In the genomic region with DNA sequence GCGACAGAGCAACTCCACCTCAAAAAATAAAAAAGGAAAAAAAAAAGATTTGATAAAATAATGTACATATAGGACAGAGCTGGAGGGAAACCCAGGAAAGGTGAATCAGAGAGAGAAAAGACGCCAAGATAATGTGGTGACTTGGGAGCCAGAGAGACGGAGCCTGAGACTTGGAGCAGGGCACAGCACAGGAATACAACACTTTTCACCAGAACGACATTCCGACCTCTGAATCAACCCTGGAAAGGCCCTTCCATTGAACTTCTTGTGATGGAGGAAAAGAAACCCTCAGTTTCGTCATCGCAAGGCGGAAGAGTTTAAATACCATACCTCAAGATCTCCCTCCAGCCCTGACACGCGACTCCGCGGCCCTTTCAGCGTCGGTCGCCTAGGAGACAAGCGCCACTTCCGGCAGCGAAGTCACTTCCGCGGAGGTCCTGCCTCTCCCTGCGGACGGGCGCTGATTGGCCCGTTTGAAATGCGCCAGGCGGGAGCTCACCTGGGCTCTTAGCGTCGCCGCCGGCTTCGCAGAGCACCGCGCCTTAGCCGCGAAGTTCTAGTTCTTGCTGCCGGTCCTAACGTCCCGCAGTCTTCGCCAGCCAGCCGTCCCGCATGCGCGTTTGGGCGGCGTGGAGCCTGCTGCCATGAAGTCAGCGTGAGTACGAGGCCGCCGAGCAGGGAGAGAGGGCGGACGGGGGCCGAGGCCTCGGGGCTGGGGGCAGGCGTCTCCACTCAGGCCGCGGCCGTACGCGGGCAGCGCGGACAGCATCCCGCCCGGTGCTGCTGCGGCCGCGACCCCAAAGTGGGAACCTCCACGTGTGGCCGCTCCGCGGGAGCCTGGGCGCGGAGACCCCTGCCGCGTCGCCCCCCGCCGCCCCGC, we compare ENCODE assay signal across 1 cellular context.
TF ChIP-seq lines count a peak whose summit lies in the region.

A gene (plus strand): TSS at position 528 of the 880 bp plus-strand sequence. CDS start 117 bp downstream, at position 645.

TF ChIP-seq in HEK293, 187 proteins besides CTCF, POLR2A, EP300 and RAD21 (continued from another document and continues in another):
- TF ChIP-seq, protein P1, sequence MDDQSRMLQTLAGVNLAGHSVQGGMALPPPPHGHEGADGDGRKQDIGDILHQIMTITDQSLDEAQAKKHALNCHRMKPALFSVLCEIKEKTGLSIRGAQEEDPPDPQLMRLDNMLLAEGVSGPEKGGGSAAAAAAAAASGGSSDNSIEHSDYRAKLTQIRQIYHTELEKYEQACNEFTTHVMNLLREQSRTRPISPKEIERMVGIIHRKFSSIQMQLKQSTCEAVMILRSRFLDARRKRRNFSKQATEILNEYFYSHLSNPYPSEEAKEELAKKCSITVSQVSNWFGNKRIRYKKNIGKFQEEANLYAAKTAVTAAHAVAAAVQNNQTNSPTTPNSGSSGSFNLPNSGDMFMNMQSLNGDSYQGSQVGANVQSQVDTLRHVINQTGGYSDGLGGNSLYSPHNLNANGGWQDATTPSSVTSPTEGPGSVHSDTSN (CRISPR knock-in tag; IDR thresholded peaks at IDR 0.05) = peak; percentile 95
- TF ChIP-seq, protein P2, sequence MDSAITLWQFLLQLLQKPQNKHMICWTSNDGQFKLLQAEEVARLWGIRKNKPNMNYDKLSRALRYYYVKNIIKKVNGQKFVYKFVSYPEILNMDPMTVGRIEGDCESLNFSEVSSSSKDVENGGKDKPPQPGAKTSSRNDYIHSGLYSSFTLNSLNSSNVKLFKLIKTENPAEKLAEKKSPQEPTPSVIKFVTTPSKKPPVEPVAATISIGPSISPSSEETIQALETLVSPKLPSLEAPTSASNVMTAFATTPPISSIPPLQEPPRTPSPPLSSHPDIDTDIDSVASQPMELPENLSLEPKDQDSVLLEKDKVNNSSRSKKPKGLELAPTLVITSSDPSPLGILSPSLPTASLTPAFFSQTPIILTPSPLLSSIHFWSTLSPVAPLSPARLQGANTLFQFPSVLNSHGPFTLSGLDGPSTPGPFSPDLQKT (IDR thresholded peaks at IDR 0.05; ENCODE audit: borderline replicate concordance, low read depth, low read length) = no peak
- TF ChIP-seq ZNF16 (tag by site-specific recombination; IDR thresholded peaks at IDR 0.05; ENCODE audit: low read depth) (no peak), ZNF785 (tag by site-specific recombination; IDR thresholded peaks at IDR 0.05) (no peak; the same call in 1 of the 2 replicates), ZNF302 (tag by site-specific recombination; IDR thresholded peaks at IDR 0.05; ENCODE audit: low read depth) (no peak), ZNF10 (tag by site-specific recombination; IDR thresholded peaks at IDR 0.05) (peak; percentile 66; the same call in 1 of the 2 replicates), ZNF174 (tag by site-specific recombination; IDR thresholded peaks at IDR 0.05) (no peak), ZNF48 (tag by site-specific recombination; IDR thresholded peaks at IDR 0.05) (no peak), ZSCAN30 (tag by site-specific recombination; IDR thresholded peaks at IDR 0.05) (peak; percentile 83; the same call in 1 of the 2 replicates), MYNN (tag by site-specific recombination; IDR thresholded peaks at IDR 0.05; ENCODE audit: borderline replicate concordance) (peak; percentile 46; the same call in 1 of the 2 replicates), ZBTB20 (tag by site-specific recombination; IDR thresholded peaks at IDR 0.05) (no peak), SETDB1 (IDR thresholded peaks at IDR 0.05; ENCODE audit: insufficient read length, low read length) (no peak), ZNF350 (tag by site-specific recombination; IDR thresholded peaks at IDR 0.05) (no peak), ZEB2 (tag by site-specific recombination; IDR thresholded peaks at IDR 0.05) (peak; percentile 99), ZNF777 (tag by site-specific recombination; IDR thresholded peaks at IDR 0.05; ENCODE audit: borderline replicate concordance) (no peak; the same call in 1 of the 2 replicates), PRDM1 (tag by site-specific recombination; IDR thresholded peaks at IDR 0.05) (0 out of 2 replicates have a peak, but pooled peaks have one; percentile 19), ZNF114 (tag by site-specific recombination; IDR thresholded peaks at IDR 0.05) (no peak), SP3 (tag by site-specific recombination; IDR thresholded peaks at IDR 0.05) (peak; percentile 71; the same call in 1 of the 2 replicates), ZNF585B (tag by site-specific recombination; IDR thresholded peaks at IDR 0.05) (peak; percentile 52; the same call in 1 of the 2 replicates), ZNF24 (tag by site-specific recombination; IDR thresholded peaks at IDR 0.05) (peak; percentile 80), TCF7L2 (IDR thresholded peaks at IDR 0.05; ENCODE audit: borderline replicate concordance, low read depth, low read length) (no peak)
- TF ChIP-seq, protein P3, sequence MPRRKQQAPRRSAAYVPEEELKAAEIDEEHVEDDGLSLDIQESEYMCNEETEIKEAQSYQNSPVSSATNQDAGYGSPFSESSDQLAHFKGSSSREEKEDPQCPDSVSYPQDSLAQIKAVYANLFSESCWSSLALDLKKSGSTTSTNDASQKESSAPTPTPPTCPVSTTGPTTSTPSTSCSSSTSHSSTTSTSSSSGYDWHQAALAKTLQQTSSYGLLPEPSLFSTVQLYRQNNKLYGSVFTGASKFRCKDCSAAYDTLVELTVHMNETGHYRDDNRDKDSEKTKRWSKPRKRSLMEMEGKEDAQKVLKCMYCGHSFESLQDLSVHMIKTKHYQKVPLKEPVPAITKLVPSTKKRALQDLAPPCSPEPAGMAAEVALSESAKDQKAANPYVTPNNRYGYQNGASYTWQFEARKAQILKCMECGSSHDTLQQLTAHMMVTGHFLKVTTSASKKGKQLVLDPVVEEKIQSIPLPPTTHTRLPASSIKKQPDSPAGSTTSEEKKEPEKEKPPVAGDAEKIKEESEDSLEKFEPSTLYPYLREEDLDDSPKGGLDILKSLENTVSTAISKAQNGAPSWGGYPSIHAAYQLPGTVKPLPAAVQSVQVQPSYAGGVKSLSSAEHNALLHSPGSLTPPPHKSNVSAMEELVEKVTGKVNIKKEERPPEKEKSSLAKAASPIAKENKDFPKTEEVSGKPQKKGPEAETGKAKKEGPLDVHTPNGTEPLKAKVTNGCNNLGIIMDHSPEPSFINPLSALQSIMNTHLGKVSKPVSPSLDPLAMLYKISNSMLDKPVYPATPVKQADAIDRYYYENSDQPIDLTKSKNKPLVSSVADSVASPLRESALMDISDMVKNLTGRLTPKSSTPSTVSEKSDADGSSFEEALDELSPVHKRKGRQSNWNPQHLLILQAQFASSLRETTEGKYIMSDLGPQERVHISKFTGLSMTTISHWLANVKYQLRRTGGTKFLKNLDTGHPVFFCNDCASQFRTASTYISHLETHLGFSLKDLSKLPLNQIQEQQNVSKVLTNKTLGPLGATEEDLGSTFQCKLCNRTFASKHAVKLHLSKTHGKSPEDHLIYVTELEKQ (tag by site-specific recombination; IDR thresholded peaks at IDR 0.05; ENCODE audit: borderline replicate concordance) = no peak
- TF ChIP-seq, protein P4, sequence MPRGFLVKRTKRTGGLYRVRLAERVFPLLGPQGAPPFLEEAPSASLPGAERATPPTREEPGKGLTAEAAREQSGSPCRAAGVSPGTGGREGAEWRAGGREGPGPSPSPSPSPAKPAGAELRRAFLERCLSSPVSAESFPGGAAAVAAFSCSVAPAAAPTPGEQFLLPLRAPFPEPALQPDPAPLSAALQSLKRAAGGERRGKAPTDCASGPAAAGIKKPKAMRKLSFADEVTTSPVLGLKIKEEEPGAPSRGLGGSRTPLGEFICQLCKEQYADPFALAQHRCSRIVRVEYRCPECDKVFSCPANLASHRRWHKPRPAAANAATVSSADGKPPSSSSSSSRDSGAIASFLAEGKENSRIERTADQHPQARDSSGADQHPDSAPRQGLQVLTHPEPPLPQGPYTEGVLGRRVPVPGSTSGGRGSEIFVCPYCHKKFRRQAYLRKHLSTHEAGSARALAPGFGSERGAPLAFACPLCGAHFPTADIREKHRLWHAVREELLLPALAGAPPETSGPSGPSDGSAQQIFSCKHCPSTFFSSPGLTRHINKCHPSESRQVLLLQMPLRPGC (tag by site-specific recombination; IDR thresholded peaks at IDR 0.05) = peak; percentile 61
- TF ChIP-seq, protein P5, sequence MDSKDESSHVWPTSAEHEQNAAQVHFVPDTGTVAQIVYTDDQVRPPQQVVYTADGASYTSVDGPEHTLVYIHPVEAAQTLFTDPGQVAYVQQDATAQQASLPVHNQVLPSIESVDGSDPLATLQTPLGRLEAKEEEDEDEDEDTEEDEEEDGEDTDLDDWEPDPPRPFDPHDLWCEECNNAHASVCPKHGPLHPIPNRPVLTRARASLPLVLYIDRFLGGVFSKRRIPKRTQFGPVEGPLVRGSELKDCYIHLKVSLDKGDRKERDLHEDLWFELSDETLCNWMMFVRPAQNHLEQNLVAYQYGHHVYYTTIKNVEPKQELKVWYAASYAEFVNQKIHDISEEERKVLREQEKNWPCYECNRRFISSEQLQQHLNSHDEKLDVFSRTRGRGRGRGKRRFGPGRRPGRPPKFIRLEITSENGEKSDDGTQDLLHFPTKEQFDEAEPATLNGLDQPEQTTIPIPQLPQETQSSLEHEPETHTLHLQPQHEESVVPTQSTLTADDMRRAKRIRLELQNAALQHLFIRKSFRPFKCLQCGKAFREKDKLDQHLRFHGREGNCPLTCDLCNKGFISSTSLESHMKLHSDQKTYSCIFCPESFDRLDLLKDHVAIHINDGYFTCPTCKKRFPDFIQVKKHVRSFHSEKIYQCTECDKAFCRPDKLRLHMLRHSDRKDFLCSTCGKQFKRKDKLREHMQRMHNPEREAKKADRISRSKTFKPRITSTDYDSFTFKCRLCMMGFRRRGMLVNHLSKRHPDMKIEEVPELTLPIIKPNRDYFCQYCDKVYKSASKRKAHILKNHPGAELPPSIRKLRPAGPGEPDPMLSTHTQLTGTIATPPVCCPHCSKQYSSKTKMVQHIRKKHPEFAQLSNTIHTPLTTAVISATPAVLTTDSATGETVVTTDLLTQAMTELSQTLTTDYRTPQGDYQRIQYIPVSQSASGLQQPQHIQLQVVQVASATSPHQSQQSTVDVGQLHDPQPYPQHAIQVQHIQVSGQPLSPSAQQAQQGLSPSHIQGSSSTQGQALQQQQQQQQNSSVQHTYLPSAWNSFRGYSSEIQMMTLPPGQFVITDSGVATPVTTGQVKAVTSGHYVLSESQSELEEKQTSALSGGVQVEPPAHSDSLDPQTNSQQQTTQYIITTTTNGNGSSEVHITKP (tag by site-specific recombination; IDR thresholded peaks at IDR 0.05) = peak; percentile 80
- TF ChIP-seq, protein P6, sequence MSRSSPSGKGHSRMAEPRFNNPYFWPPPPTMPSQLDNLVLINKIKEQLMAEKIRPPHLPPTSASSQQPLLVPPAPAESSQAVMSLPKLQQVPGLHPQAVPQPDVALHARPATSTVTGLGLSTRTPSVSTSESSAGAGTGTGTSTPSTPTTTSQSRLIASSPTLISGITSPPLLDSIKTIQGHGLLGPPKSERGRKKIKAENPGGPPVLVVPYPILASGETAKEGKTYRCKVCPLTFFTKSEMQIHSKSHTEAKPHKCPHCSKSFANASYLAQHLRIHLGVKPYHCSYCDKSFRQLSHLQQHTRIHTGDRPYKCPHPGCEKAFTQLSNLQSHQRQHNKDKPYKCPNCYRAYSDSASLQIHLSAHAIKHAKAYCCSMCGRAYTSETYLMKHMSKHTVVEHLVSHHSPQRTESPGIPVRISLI (tag by site-specific recombination; IDR thresholded peaks at IDR 0.05) = no peak
- TF ChIP-seq, protein P7, sequence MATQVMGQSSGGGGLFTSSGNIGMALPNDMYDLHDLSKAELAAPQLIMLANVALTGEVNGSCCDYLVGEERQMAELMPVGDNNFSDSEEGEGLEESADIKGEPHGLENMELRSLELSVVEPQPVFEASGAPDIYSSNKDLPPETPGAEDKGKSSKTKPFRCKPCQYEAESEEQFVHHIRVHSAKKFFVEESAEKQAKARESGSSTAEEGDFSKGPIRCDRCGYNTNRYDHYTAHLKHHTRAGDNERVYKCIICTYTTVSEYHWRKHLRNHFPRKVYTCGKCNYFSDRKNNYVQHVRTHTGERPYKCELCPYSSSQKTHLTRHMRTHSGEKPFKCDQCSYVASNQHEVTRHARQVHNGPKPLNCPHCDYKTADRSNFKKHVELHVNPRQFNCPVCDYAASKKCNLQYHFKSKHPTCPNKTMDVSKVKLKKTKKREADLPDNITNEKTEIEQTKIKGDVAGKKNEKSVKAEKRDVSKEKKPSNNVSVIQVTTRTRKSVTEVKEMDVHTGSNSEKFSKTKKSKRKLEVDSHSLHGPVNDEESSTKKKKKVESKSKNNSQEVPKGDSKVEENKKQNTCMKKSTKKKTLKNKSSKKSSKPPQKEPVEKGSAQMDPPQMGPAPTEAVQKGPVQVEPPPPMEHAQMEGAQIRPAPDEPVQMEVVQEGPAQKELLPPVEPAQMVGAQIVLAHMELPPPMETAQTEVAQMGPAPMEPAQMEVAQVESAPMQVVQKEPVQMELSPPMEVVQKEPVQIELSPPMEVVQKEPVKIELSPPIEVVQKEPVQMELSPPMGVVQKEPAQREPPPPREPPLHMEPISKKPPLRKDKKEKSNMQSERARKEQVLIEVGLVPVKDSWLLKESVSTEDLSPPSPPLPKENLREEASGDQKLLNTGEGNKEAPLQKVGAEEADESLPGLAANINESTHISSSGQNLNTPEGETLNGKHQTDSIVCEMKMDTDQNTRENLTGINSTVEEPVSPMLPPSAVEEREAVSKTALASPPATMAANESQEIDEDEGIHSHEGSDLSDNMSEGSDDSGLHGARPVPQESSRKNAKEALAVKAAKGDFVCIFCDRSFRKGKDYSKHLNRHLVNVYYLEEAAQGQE (tag by site-specific recombination; IDR thresholded peaks at IDR 0.05) = no peak; the same call in 1 of the 2 replicates
- TF ChIP-seq, protein P8, sequence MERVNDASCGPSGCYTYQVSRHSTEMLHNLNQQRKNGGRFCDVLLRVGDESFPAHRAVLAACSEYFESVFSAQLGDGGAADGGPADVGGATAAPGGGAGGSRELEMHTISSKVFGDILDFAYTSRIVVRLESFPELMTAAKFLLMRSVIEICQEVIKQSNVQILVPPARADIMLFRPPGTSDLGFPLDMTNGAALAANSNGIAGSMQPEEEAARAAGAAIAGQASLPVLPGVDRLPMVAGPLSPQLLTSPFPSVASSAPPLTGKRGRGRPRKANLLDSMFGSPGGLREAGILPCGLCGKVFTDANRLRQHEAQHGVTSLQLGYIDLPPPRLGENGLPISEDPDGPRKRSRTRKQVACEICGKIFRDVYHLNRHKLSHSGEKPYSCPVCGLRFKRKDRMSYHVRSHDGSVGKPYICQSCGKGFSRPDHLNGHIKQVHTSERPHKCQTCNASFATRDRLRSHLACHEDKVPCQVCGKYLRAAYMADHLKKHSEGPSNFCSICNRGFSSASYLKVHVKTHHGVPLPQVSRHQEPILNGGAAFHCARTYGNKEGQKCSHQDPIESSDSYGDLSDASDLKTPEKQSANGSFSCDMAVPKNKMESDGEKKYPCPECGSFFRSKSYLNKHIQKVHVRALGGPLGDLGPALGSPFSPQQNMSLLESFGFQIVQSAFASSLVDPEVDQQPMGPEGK (tag by site-specific recombination; IDR thresholded peaks at IDR 0.05) = peak; percentile 57; the same call in 1 of the 2 replicates
- TF ChIP-seq, protein P9, sequence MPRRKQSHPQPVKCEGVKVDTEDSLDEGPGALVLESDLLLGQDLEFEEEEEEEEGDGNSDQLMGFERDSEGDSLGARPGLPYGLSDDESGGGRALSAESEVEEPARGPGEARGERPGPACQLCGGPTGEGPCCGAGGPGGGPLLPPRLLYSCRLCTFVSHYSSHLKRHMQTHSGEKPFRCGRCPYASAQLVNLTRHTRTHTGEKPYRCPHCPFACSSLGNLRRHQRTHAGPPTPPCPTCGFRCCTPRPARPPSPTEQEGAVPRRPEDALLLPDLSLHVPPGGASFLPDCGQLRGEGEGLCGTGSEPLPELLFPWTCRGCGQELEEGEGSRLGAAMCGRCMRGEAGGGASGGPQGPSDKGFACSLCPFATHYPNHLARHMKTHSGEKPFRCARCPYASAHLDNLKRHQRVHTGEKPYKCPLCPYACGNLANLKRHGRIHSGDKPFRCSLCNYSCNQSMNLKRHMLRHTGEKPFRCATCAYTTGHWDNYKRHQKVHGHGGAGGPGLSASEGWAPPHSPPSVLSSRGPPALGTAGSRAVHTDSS (tag by site-specific recombination; IDR thresholded peaks at IDR 0.05) = 0 out of 2 replicates have a peak, but pooled peaks have one; percentile 25
